ENCODE assay signal across 1 cellular context in genomic region chr1:229717774-229718173, GRCh38.
TF ChIP-seq lines count a peak whose summit lies in the region.

No MANE protein-coding gene starts in this region.

TF ChIP-seq in WTC11, 78 proteins besides CTCF, POLR2A, EP300 and RAD21 (continued from another document):
- TF ChIP-seq IRF1 (CRISPR knock-in tag; IDR thresholded peaks at IDR 0.05) = no peak
- TF ChIP-seq ESRRA (CRISPR knock-in tag; IDR thresholded peaks at IDR 0.05; ENCODE audit: borderline replicate concordance) = no peak
- no peak for TF ChIP-seq SP1 (CRISPR knock-in tag; conservative IDR thresholded peaks at IDR 0.05)
- no peak for TF ChIP-seq ZNF121 (CRISPR knock-in tag; IDR thresholded peaks at IDR 0.05)
- TF ChIP-seq ZBTB21 (CRISPR knock-in tag; IDR thresholded peaks at IDR 0.05; ENCODE audit: borderline replicate concordance) = no peak
